ENCODE assay signal across 24 cellular contexts in the genomic region with DNA sequence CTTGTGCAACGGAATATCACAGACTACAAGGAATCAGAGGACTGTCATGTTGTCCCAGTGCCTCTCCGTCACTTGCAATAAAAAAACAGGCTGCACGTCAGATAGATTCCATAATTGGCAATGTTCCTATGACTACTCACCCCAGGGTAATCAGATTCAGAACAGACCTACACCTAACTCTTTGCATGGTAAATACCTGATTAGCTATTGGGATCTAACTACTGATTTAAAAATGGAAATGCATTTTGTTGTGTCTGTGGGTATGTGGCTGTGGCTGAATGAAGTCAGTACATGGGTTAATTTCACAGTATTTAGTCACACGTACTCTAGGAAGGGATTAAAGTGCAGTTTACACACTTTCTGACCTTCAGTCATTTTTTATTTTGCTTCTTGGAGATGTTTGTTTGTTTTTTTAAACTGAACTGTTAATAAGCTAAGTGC.
"Had no signal": no experiment of that assay in that cellular context is flagged by ENCODE, and none has a peak within 500 bp of the region (broad histone marks: within the 10 kb centered on the region; RNA-seq: fewer than 3 reads in every experiment).

No MANE protein-coding gene starts in this region.

- H3K27ac ChIP-seq: epithelial cell of prostate, esophagus muscularis mucosa, gastrocnemius medialis, heart right ventricle, left ventricle myocardium inferior, neutrophil, psoas muscle, sigmoid colon, skin epidermis, testis, tibial nerve, upper lobe of right lung, vagina had no signal

- H3K27me3 ChIP-seq: esophagus muscularis mucosa, gastrocnemius medialis, heart right ventricle, neutrophil, sigmoid colon, testis, tibial nerve, upper lobe of right lung, vagina had no signal

- H3K4me1 Mint-ChIP-seq: immature natural killer cell; naive B cell; stimulated activated naive B cell treated with anti-CD40 and anti-IgM and Interleukin-4, amounts not matched to agents 10 μg/mL and 1 μg/mL and 100 μg/mL, for 72 hours; stimulated activated naive CD8-positive, alpha-beta T cell treated with anti-CD3 and anti-CD28 coated beads, Interleukin-15, amount 100 ng/mL, for 72 hours had no signal

- H3K36me3 ChIP-seq: esophagus muscularis mucosa, gastrocnemius medialis, heart right ventricle, left ventricle myocardium inferior, neutrophil, sigmoid colon, tibial nerve, upper lobe of right lung, vagina had no signal

- H3K4me3 Mint-ChIP-seq: dendritic cell treated with granulocyte-macrophage colony-stimulating factor and Interleukin-4, amounts not matched to agents 40 ng/mL and 50 ng/mL, for 4 days; effector memory CD8-positive, alpha-beta T cell; immature natural killer cell; naive B cell; nephron progenitor cell; stimulated activated naive B cell treated with anti-CD40 and anti-IgM and Interleukin-4, amounts not matched to agents 10 μg/mL and 1 μg/mL and 100 μg/mL, for 72 hours; stimulated activated naive CD8-positive, alpha-beta T cell treated with anti-CD3 and anti-CD28 coated beads, Interleukin-15, amount 100 ng/mL, for 72 hours had no signal

- H3K9me3 ChIP-seq: esophagus muscularis mucosa, gastrocnemius medialis, heart right ventricle, left ventricle myocardium inferior, neutrophil, psoas muscle, sigmoid colon, testis, tibial nerve, upper lobe of right lung, vagina had no signal

- H3K27me3 Mint-ChIP-seq: dendritic cell treated with granulocyte-macrophage colony-stimulating factor and Interleukin-4, amounts not matched to agents 40 ng/mL and 50 ng/mL, for 4 days; effector memory CD8-positive, alpha-beta T cell; naive B cell; stimulated activated naive B cell treated with anti-CD40 and anti-IgM and Interleukin-4, amounts not matched to agents 10 μg/mL and 1 μg/mL and 100 μg/mL, for 72 hours; stimulated activated naive CD8-positive, alpha-beta T cell treated with anti-CD3 and anti-CD28 coated beads, Interleukin-15, amount 100 ng/mL, for 72 hours had no signal

- H3K4me3 ChIP-seq: esophagus muscularis mucosa, gastrocnemius medialis, heart right ventricle, left ventricle myocardium inferior, lung, psoas muscle, sigmoid colon, skin epidermis, testis, tibial nerve, upper lobe of right lung, vagina had no signal

- ATAC-seq: effector memory CD8-positive, alpha-beta T cell; gastrocnemius medialis; heart right ventricle; psoas muscle; stimulated activated naive B cell treated with anti-CD40 and anti-IgM and Interleukin-4, amounts not matched to agents 10 μg/mL and 1 μg/mL and 100 μg/mL, for 72 hours; stimulated activated naive CD8-positive, alpha-beta T cell treated with anti-CD3 and anti-CD28 coated beads, Interleukin-15, amount 100 ng/mL, for 72 hours; upper lobe of right lung had no signal

- H3K9me3 Mint-ChIP-seq: dendritic cell treated with granulocyte-macrophage colony-stimulating factor and Interleukin-4, amounts not matched to agents 40 ng/mL and 50 ng/mL, for 4 days; immature natural killer cell; naive B cell; nephron progenitor cell; stimulated activated naive B cell treated with anti-CD40 and anti-IgM and Interleukin-4, amounts not matched to agents 10 μg/mL and 1 μg/mL and 100 μg/mL, for 72 hours; stimulated activated naive CD8-positive, alpha-beta T cell treated with anti-CD3 and anti-CD28 coated beads, Interleukin-15, amount 100 ng/mL, for 72 hours had no signal

- H3K27ac Mint-ChIP-seq: dendritic cell treated with granulocyte-macrophage colony-stimulating factor and Interleukin-4, amounts not matched to agents 40 ng/mL and 50 ng/mL, for 4 days; effector memory CD8-positive, alpha-beta T cell; immature natural killer cell; nephron progenitor cell; stimulated activated naive B cell treated with anti-CD40 and anti-IgM and Interleukin-4, amounts not matched to agents 10 μg/mL and 1 μg/mL and 100 μg/mL, for 72 hours; stimulated activated naive CD8-positive, alpha-beta T cell treated with anti-CD3 and anti-CD28 coated beads, Interleukin-15, amount 100 ng/mL, for 72 hours had no signal

- H3K36me3 Mint-ChIP-seq: immature natural killer cell had no signal

- DNase-seq: effector memory CD8-positive, alpha-beta T cell; gastrocnemius medialis; heart right ventricle; immature natural killer cell; left ventricle myocardium inferior; mesendoderm; naive B cell; nephron progenitor cell; psoas muscle; sigmoid colon; stimulated activated CD4-positive, alpha-beta T cell treated with anti-CD3 and anti-CD28 coated beads, Interleukin-2, amount 100 ng/mL, for 24 hours; stimulated activated CD4-positive, alpha-beta T cell treated with anti-CD3 and anti-CD28 coated beads, Interleukin-4, amount 100 ng/mL, for 4 hours; stimulated activated naive B cell treated with anti-CD40 and anti-IgM and Interleukin-4, amounts not matched to agents 10 μg/mL and 1 μg/mL and 100 μg/mL, for 72 hours; stimulated activated naive CD8-positive, alpha-beta T cell treated with anti-CD3 and anti-CD28 coated beads, Interleukin-15, amount 100 ng/mL, for 72 hours; testis; upper lobe of right lung had no signal
